ENCODE assay signal across 19 cellular contexts in genomic region chr20:157154-157553, GRCh38.
"Had no signal": no experiment of that assay in that cellular context is flagged by ENCODE, and none has a peak within 500 bp of the region (broad histone marks: within the 10 kb centered on the region; RNA-seq: fewer than 3 reads in every experiment).

DEFB127 (plus strand) TSS chr20:157454; CDS start chr20:157545, 91 bp downstream.

- DNase-seq: natural killer cell; occipital lobe; ovary; posterior cingulate gyrus; psoas muscle; right cardiac atrium; right lobe of liver; sigmoid colon; small intestine; stimulated activated CD4-positive, alpha-beta T cell treated with anti-CD3 and anti-CD28 coated beads, Interleukin-15, amount 100 ng/mL, for 24 hours; stimulated activated CD4-positive, alpha-beta T cell treated with anti-CD3 and anti-CD28 coated beads, Interleukin-2, amount 100 ng/mL, for 24 hours; stimulated activated CD4-positive, alpha-beta T cell treated with anti-CD3 and anti-CD28 coated beads, Interleukin-2, amount 100 ng/mL, for 48 hours; stimulated activated CD4-positive, alpha-beta T cell treated with anti-CD3 and anti-CD28 coated beads, Interleukin-4, amount 100 ng/mL, for 24 hours; stimulated activated naive B cell treated with anti-CD40 and anti-IgM and Interleukin-4, amounts not matched to agents 10 μg/mL and 1 μg/mL and 100 μg/mL, for 72 hours; stimulated activated naive CD4-positive, alpha-beta T cell treated with Interleukin-2 at 50 U/mL for 16 hours; stomach; thyroid gland; trophoblast cell; upper lobe of left lung had no signal
